1 cellular context compared by ENCODE assay signal in the genomic region with DNA sequence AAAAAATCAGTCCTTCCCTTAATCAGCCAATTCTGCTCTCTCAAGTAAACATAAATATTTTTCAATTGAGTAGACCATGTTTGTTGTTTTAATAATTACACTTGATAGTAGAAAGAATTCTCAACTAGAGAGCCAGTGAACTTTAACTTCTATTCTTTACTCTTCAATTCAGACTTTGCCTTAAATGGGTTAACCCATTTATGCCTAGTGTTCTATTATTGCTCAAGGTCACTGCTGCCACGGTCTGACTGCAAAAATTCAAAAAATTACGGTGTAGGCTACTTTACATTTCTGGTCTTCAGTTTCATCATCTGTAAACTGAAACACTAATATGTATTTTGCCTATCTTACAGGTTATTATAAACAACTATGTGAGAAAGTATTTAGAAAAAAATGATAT.
TF ChIP-seq lines count a peak whose summit lies in the region.

No MANE protein-coding gene starts in this region.

TF ChIP-seq in IMR-90, 13 proteins besides CTCF, POLR2A, EP300 and RAD21 (continued from another document):
- TF ChIP-seq, protein P1, sequence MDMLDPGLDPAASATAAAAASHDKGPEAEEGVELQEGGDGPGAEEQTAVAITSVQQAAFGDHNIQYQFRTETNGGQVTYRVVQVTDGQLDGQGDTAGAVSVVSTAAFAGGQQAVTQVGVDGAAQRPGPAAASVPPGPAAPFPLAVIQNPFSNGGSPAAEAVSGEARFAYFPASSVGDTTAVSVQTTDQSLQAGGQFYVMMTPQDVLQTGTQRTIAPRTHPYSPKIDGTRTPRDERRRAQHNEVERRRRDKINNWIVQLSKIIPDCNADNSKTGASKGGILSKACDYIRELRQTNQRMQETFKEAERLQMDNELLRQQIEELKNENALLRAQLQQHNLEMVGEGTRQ (IDR thresholded peaks at IDR 0.05; ENCODE audit: low read depth, low read length): no peak
- no peak for TF ChIP-seq MXI1 (IDR thresholded peaks at IDR 0.05; ENCODE audit: borderline replicate concordance, low read depth, low read length)
- TF ChIP-seq RFX5 (IDR thresholded peaks at IDR 0.05; ENCODE audit: low read depth, low read length): no peak
